In the genomic region with DNA sequence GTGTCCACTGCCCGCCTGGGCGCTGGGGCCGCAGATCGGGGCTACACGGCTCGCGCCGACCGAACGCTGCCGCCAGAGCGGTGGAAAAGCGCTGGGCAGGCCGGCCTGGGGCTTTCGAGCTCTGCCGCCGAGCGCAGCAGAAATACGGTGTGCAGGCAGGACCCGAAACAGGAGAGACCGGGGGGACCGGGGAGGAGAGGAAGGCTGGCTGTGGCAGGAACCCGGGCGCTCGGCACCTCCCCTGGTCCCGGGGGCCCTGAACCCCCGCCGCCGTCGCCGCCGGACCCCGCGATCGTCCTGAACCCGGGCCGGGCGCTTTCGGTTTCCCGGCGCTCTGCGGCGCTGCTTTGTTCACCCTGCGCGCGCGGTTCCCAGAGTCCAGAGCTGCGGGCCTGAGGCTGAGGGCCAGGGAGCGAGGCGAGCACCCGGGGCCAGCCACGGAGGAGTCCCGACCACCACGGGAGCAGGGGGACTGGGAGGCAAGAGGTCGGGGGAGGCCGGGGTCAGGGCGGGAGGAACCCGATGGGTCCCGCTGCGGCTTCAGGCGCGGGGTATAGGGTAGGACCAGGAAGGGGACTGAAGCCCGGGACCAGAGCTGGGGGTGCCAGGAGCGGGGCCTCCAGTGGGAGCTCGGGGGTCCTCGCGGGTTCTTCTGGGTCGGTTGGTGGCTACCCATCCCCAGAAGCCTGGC, we compare ENCODE assay signal across 10 cellular contexts. TPM values are rescaled to one million over a fixed set of nuclear protein-coding genes. Genes with fewer than 3 reads are reported as not detected.
DNase-seq lines count a peak whose midpoint lies in the region; ATAC-seq and TF ChIP-seq lines count a peak whose summit lies in the region.
"Had no signal": no experiment of that assay in that cellular context is flagged by ENCODE, and none has a peak within 500 bp of the region (broad histone marks: within the 10 kb centered on the region; RNA-seq: fewer than 3 reads in every experiment).

No MANE protein-coding gene starts in this region.

- H3K9me3 ChIP-seq in HUES48 (ENCODE audit: control insufficient read depth, insufficient read depth, low read length) (no peaks in the 10 kb centered on the region), HAP-1 (no peaks in the 10 kb centered on the region)

- DNase-seq in chondrocyte (ENCODE audit: low spot score) (no peak), kidney epithelial cell (ENCODE audit: low read depth) (no peak), SKM-1 treated with dmso at 0.1 percent for 144 hours (lab: John Stamatoyannopoulos, UW; ENCODE audit: unreplicated experiment) (no peak), hepatic stellate cell (ENCODE audit: low spot score) (no peak), HAP-1 (ENCODE audit: low spot score in 2 of 2) (no peak)
- DNase-seq in stimulated activated naive B cell treated with anti-CD40 and anti-IgM and Interleukin-4, amounts not matched to agents 10 μg/mL and 1 μg/mL and 100 μg/mL, for 72 hours = no peak
- DNase-seq in activated T-cell treated with anti-CD3 and anti-CD28 coated beads, Interleukin-2, amount 50 U/mL, for 1 hour = no peak
- DNase-seq: activated CD4-positive, alpha-beta T cell treated with anti-CD3 and anti-CD28 coated beads for 1 hour; NCI-H187 treated with DMSO at 0.1 percent for 48 hours had no signal

- in situ Hi-C loops in HAP-1 (cut with MboI; ENCODE audit: low sequenced_read_pairs) = no loop called here

- H3K9ac ChIP-seq in HUES48 (ENCODE audit: low read depth, low read length) = no peak overlapping the region

- H3K9me3 Mint-ChIP-seq in chondrocyte (ENCODE audit: low read depth) = no peaks in the 10 kb centered on the region
- H3K9me3 Mint-ChIP-seq in stimulated activated naive B cell treated with anti-CD40 and anti-IgM and Interleukin-4, amounts not matched to agents 10 μg/mL and 1 μg/mL and 100 μg/mL, for 72 hours = no peaks in the 10 kb centered on the region

- H3K36me3 ChIP-seq in HUES48 (ENCODE audit: control insufficient read depth, insufficient read depth, low read length) = peaks cover 11% of the 10 kb centered on the region
- no peaks in the 10 kb centered on the region for H3K36me3 ChIP-seq in kidney epithelial cell (ENCODE audit: control insufficient read depth, insufficient read depth, low read length)
- H3K36me3 ChIP-seq in HAP-1 (replicated peaks) = no peaks in the 10 kb centered on the region

- H3K4me1 ChIP-seq in HUES48 (ENCODE audit: control insufficient read depth, insufficient read depth, low read length) (peaks cover 36% of the 10 kb centered on the region), HAP-1 (peaks cover 19% of the 10 kb centered on the region)

- H3K27ac ChIP-seq in HUES48 (ENCODE audit: low read depth, low read length) = no peak overlapping the region

- no peak for TF ChIP-seq CTCF in chondrocyte (IDR thresholded peaks at IDR 0.05)
- no peak for TF ChIP-seq CTCF in kidney epithelial cell (IDR thresholded peaks at IDR 0.05; ENCODE audit: insufficient read depth, low read length, poor library complexity, severe bottlenecking)

- H3K27ac Mint-ChIP-seq in chondrocyte (ENCODE audit: unreplicated experiment) = no peak overlapping the region
- no peak overlapping the region for H3K27ac Mint-ChIP-seq in stimulated activated naive B cell treated with anti-CD40 and anti-IgM and Interleukin-4, amounts not matched to agents 10 μg/mL and 1 μg/mL and 100 μg/mL, for 72 hours

- H3K4me1 Mint-ChIP-seq in chondrocyte (ENCODE audit: low read depth) = no peaks in the 10 kb centered on the region
- H3K4me1 Mint-ChIP-seq in stimulated activated naive B cell treated with anti-CD40 and anti-IgM and Interleukin-4, amounts not matched to agents 10 μg/mL and 1 μg/mL and 100 μg/mL, for 72 hours = peaks cover 0 to 5% of the 10 kb centered on the region in 2 donors

- H3K4me3 Mint-ChIP-seq in chondrocyte (ENCODE audit: unreplicated experiment) = peak overlapping the region; percentile 70
- H3K4me3 Mint-ChIP-seq in stimulated activated naive B cell treated with anti-CD40 and anti-IgM and Interleukin-4, amounts not matched to agents 10 μg/mL and 1 μg/mL and 100 μg/mL, for 72 hours = peak overlapping the region; percentile 21 to 36

- H3K27me3 ChIP-seq in HUES48 (ENCODE audit: control insufficient read depth, insufficient read depth, low read length) = peaks cover 86% of the 10 kb centered on the region
- peaks cover 51% of the 10 kb centered on the region for H3K27me3 ChIP-seq in kidney epithelial cell (ENCODE audit: control insufficient read depth, insufficient read depth, low read length)
- no peaks in the 10 kb centered on the region for H3K27me3 ChIP-seq in HAP-1 (ENCODE audit: low read depth)

- peaks cover 2% of the 10 kb centered on the region for H3K36me3 Mint-ChIP-seq in chondrocyte (ENCODE audit: low read depth)
- peaks cover 0 to 2% of the 10 kb centered on the region in 2 donors for H3K36me3 Mint-ChIP-seq in stimulated activated naive B cell treated with anti-CD40 and anti-IgM and Interleukin-4, amounts not matched to agents 10 μg/mL and 1 μg/mL and 100 μg/mL, for 72 hours

- ATAC-seq in stimulated activated naive B cell treated with anti-CD40 and anti-IgM and Interleukin-4, amounts not matched to agents 10 μg/mL and 1 μg/mL and 100 μg/mL, for 72 hours (replicated peaks) = no peak

- H3K4me3 ChIP-seq in HUES48 (ENCODE audit: low read depth, low read length) (peak overlapping the region; percentile 57; the same call in 1 of the 2 replicates), kidney epithelial cell (ENCODE audit: low read depth, low read length) (peak overlapping the region; percentile 36), HAP-1 (no peak overlapping the region)

- H3K27me3 Mint-ChIP-seq in chondrocyte (ENCODE audit: low read depth) = no peaks in the 10 kb centered on the region
- H3K27me3 Mint-ChIP-seq in stimulated activated naive B cell treated with anti-CD40 and anti-IgM and Interleukin-4, amounts not matched to agents 10 μg/mL and 1 μg/mL and 100 μg/mL, for 72 hours = peaks cover 46 to 66% of the 10 kb centered on the region in 2 donors

RNA-seq across cellular contexts. Expression of a gene that starts 12.0 kb away (rescaled TPM):
- total RNA-seq in chondrocyte (9.1 to 11.5 TPM (median 9.2 TPM) in 3 replicates), kidney epithelial cell (2.8 and 5.5 TPM in 2 replicates)
